Comparison of ENCODE assay signal across 23 cellular contexts in genomic region chr6:106356382-106356781, GRCh38.
"Had no signal": no experiment of that assay in that cellular context is flagged by ENCODE, and none has a peak within 500 bp of the region (broad histone marks: within the 10 kb centered on the region; RNA-seq: fewer than 3 reads in every experiment).

No MANE protein-coding gene starts in this region.

- H3K27ac ChIP-seq: dorsolateral prefrontal cortex, esophagus muscularis mucosa, psoas muscle, right lobe of liver, spleen, stomach, thoracic aorta, transverse colon had no signal

- H3K4me3 ChIP-seq: dorsolateral prefrontal cortex, esophagus muscularis mucosa, lung, psoas muscle, right lobe of liver, spleen, stomach, thoracic aorta, transverse colon had no signal

- H3K36me3 ChIP-seq: esophagus muscularis mucosa, right lobe of liver, spleen, stomach, thoracic aorta, transverse colon had no signal

- H3K9me3 ChIP-seq: psoas muscle, right lobe of liver, thoracic aorta had no signal

- DNase-seq: cortex of kidney; dorsolateral prefrontal cortex; effector CD8-positive, alpha-beta T cell; foreskin fibroblast; immature natural killer cell; left colon; left ventricle myocardium superior; mesenchymal stem cell; naive B cell; occipital lobe; psoas muscle; retina; right lobe of liver; spleen; stimulated activated CD4-positive, alpha-beta T cell treated with anti-CD3 and anti-CD28 coated beads, Interleukin-15, amount 100 ng/mL, for 24 hours; stimulated activated CD4-positive, alpha-beta T cell treated with anti-CD3 and anti-CD28 coated beads, Interleukin-1b, Interleukin-23, amount 100 ng/mL, for 48 hours; stimulated activated naive CD4-positive, alpha-beta T cell; stomach; substantia nigra; transverse colon had no signal

- ATAC-seq: left colon, left ventricle myocardium superior, psoas muscle, right lobe of liver had no signal
